Comparison of ENCODE assay signal across 12 cellular contexts in genomic region chr2:36659872-36660312, GRCh38. TPM values are rescaled to one million over a fixed set of nuclear protein-coding genes. Genes with fewer than 3 reads are reported as not detected.
DNase-seq lines count a peak whose midpoint lies in the region; ATAC-seq, FAIRE-seq and TF ChIP-seq lines count a peak whose summit lies in the region.
"Had no signal": no experiment of that assay in that cellular context is flagged by ENCODE, and none has a peak within 500 bp of the region (broad histone marks: within the 10 kb centered on the region; RNA-seq: fewer than 3 reads in every experiment).

No MANE protein-coding gene starts in this region.

- no peaks in the 10 kb centered on the region for H4K20me1 ChIP-seq in HepG2 (ENCODE audit: insufficient read depth, low read length)

- peak overlapping the region; percentile 41 for H3K9ac ChIP-seq in HepG2 (ENCODE audit: insufficient read depth, low read depth, low read length)

- ATAC-seq in GM18508 (IDR thresholded peaks at IDR 0.05; ENCODE audit: insufficient read depth, unreplicated experiment) (peak; percentile 43), HG03558 (IDR thresholded peaks at IDR 0.05; ENCODE audit: extremely low read depth, unreplicated experiment) (peak; percentile 50), HepG2 (peak; percentile 90), HG03139 (IDR thresholded peaks at IDR 0.05; ENCODE audit: unreplicated experiment) (no peak)

- CTCF ChIA-PET in HepG2 (lab: Yijun Ruan, JAX; ENCODE audit: low intra/inter-chr PET ratio, low total read pairs), result no interaction called here

- H3K27ac ChIP-seq in HepG2 (ENCODE audit: extremely low read length, insufficient read depth, low read length), result peak overlapping the region; percentile 70

- H3K9me3 Mint-ChIP-seq in HFFc6, result no peaks in the 10 kb centered on the region
- H3K9me3 Mint-ChIP-seq: CD4-positive, CD25-positive, alpha-beta regulatory T cell; T-helper 2 cell treated with Interferon-gamma antibody and Interleukin-4, amounts not matched to agents 5 μg/mL and 100 μg/mL, for 36 hours had no signal

- H3K27ac Mint-ChIP-seq in HFFc6, result peak overlapping the region; percentile 62
- H3K27ac Mint-ChIP-seq: CD4-positive, CD25-positive, alpha-beta regulatory T cell; T-helper 2 cell treated with Interferon-gamma antibody and Interleukin-4, amounts not matched to agents 5 μg/mL and 100 μg/mL, for 36 hours had no signal

- intact Hi-C loops in HepG2 (cut with micrococcal nuclease; ENCODE audit: unreplicated experiment), result loop anchor here (5.0 kb wide), 3 partner anchors 113 to 203 kb away; no protein-coding TSS in a partner anchor

- no peaks in the 10 kb centered on the region for H3K9me3 ChIP-seq in HepG2 (ENCODE audit: low read length)

- peaks cover 71% of the 10 kb centered on the region for H3K4me1 ChIP-seq in HepG2 (ENCODE audit: insufficient read depth, low read length)

- no peak overlapping the region for H2AFZ ChIP-seq in HepG2 (ENCODE audit: low read length)

- no peaks in the 10 kb centered on the region for H3K27me3 ChIP-seq in HepG2 (ENCODE audit: control insufficient read depth in 1 of 2, insufficient read depth in 2 of 2, low read length in 2 of 2)

- H3K79me2 ChIP-seq in HepG2 (ENCODE audit: insufficient read depth, low read length), result no peaks in the 10 kb centered on the region

- DNase-seq in HFFc6 (no peak), HepG2 (ENCODE audit: low spot score) (peak; percentile 95)
- no peak for DNase-seq in stimulated activated naive CD4-positive, alpha-beta T cell treated with Interleukin-2 at 50 U/mL for 16 hours (lab: John Stamatoyannopoulos, UW)
- no peak for DNase-seq in activated effector memory CD4-positive, alpha-beta T cell treated with anti-CD3 and anti-CD28 coated beads, Interleukin-2, amount 50 U/mL, for 16 hours
- no peak for DNase-seq in effector CD8-positive, alpha-beta T cell (lab: John Stamatoyannopoulos, UW)
- DNase-seq: activated CD8-positive, alpha-beta memory T cell treated with anti-CD3 and anti-CD28 coated beads, Interleukin-2, amount 50 U/mL, for 48 hours; CD4-positive, CD25-positive, alpha-beta regulatory T cell had no signal

- no peak for TF ChIP-seq CTCF in HFFc6 (IDR thresholded peaks at IDR 0.05)
- TF ChIP-seq CTCF in HepG2 (CRISPR knock-in tag; IDR thresholded peaks at IDR 0.05), result no peak

- H3K27me3 Mint-ChIP-seq in HFFc6 (ENCODE audit: insufficient read depth), result peaks cover 3% of the 10 kb centered on the region
- H3K27me3 Mint-ChIP-seq: CD4-positive, CD25-positive, alpha-beta regulatory T cell had no signal

- peak overlapping the region; percentile 18 for H3K4me2 ChIP-seq in HepG2 (ENCODE audit: low read depth, low read length)

- in situ Hi-C loops in HepG2 (cut with HindIII; ENCODE audit: extremely low pct_ligation_motif_present, low pct_unique_long_range_greater_than_20kb), result loop anchor here (5.0 to 10.0 kb wide), 3 partner anchors 63 to 308 kb away; partner anchors contain the start of gene FEZ2

- TF ChIP-seq RAD21 in HepG2 (CRISPR knock-in tag; IDR thresholded peaks at IDR 0.05), result no peak

- H3K36me3 ChIP-seq in HepG2 (replicated peaks in 1 of 2; ENCODE audit: control insufficient read depth in 1 of 2, insufficient read depth in 2 of 2, low read length in 2 of 2), result no peaks in the 10 kb centered on the region

- no peak for TF ChIP-seq POLR2A in HepG2 (IDR thresholded peaks at IDR 0.05; ENCODE audit: insufficient read depth in 1 of 2, low read depth in 2 of 2, low read length in 2 of 2)

- H3K4me3 ChIP-seq in HepG2 (replicated peaks in 1 of 3; ENCODE audit: insufficient read depth in 1 of 3, low read depth in 2 of 3, low read length in 3 of 3), result no peak overlapping the region; a peak in 1 of 6 replicates

- H3K36me3 Mint-ChIP-seq in HFFc6 (ENCODE audit: low read depth), result peaks cover 16% of the 10 kb centered on the region; the same call in 1 of the 2 replicates
- H3K36me3 Mint-ChIP-seq: CD4-positive, CD25-positive, alpha-beta regulatory T cell had no signal

- no peak overlapping the region for H3K4me3 Mint-ChIP-seq in HFFc6
- H3K4me3 Mint-ChIP-seq: CD4-positive, CD25-positive, alpha-beta regulatory T cell; T-helper 2 cell treated with Interferon-gamma antibody and Interleukin-4, amounts not matched to agents 5 μg/mL and 100 μg/mL, for 36 hours had no signal

- TF ChIP-seq EP300 in HepG2 (IDR thresholded peaks at IDR 0.05; ENCODE audit: low read depth in 2 of 2, low read length in 2 of 2) (peak in 1 of 2 experiments; percentile 93; a peak in 3 of 4 replicates), HepG2 (CRISPR knock-in tag; IDR thresholded peaks at IDR 0.05; ENCODE audit: borderline replicate concordance) (peak; percentile 90)

- H3K4me1 Mint-ChIP-seq in HFFc6 (ENCODE audit: low read depth), result peaks cover 64% of the 10 kb centered on the region
- H3K4me1 Mint-ChIP-seq: CD4-positive, CD25-positive, alpha-beta regulatory T cell had no signal

- BruUV-seq in HepG2 (replicated peaks; lab: Mats Ljungman, UMichigan), result no TSS peak

- FAIRE-seq in HepG2 (lab: Jason Lieb, UNC), result no peak

- POLR2A ChIA-PET in HepG2 (lab: Yijun Ruan, JAX), result interaction anchor here (0.7 to 3.4 kb wide), 3 partner anchors 10 to 307 kb away, joined by 3 to 19 read pairs (median 3); partner anchors contain the start of gene FEZ2

TF ChIP-seq in HepG2, 621 proteins besides CTCF, POLR2A, EP300 and RAD21 (continues in another document):
- TF ChIP-seq RBM22 (optimal IDR thresholded peaks at IDR 0.05; ENCODE audit: low read length), result no peak
- no peak for TF ChIP-seq SMAD1 (CRISPR knock-in tag; IDR thresholded peaks at IDR 0.05; ENCODE audit: borderline replicate concordance, low read depth)
- TF ChIP-seq ZNF224 (CRISPR knock-in tag; IDR thresholded peaks at IDR 0.05), result no peak
- TF ChIP-seq TFE3 (CRISPR knock-in tag; IDR thresholded peaks at IDR 0.05), result peak; percentile 64; the same call in 1 of the 2 replicates
- peak; percentile 92 for TF ChIP-seq HNF4A (CRISPR knock-in tag; IDR thresholded peaks at IDR 0.05)
- no peak for TF ChIP-seq YY1 (IDR thresholded peaks at IDR 0.05; ENCODE audit: insufficient read depth, insufficient replicate concordance, low read depth, low read length)
- no peak for TF ChIP-seq ELF1 (CRISPR knock-in tag; IDR thresholded peaks at IDR 0.05)
- no peak for TF ChIP-seq ZFYVE20 (CRISPR knock-in tag; IDR thresholded peaks at IDR 0.05; ENCODE audit: borderline replicate concordance, low read depth)
- TF ChIP-seq ZNF761 (CRISPR knock-in tag; conservative IDR thresholded peaks at IDR 0.05), result no peak
- peak; percentile 53; the same call in 1 of the 2 replicates for TF ChIP-seq MAX (IDR thresholded peaks at IDR 0.05)
- no peak for TF ChIP-seq GMEB2 (CRISPR knock-in tag; IDR thresholded peaks at IDR 0.05; ENCODE audit: low read depth)

RNA-seq across cellular contexts. Expression of gene VIT, which starts 36.6 kb away (rescaled TPM):
- 10 to 100 TPM in 3 of 6 experiments, 1 to 10 TPM in 3; 3.7 to 11.6 (median 9.7) TPM for total RNA-seq in HFFc6 (2021; fragmentation: NEBNext Ultra II Directional; extraction: Animal tissue kit (Norgen Biotek cat#: 25700))
- not detected in 2 replicates for total RNA-seq in HepG2 (2016; rRNA removed; fragmentation: Illumina TruSeq; extraction: Trizol)
- total RNA-seq in HepG2 (2016; cell fraction: cytosol; rRNA removed; fragmentation: Illumina TruSeq; extraction: Trizol; ENCODE audit: low read depth), result not detected in 2 replicates
- not detected in 2 replicates for total RNA-seq in HepG2 (2016; cell fraction: insoluble cytoplasmic fraction; rRNA removed; fragmentation: Illumina TruSeq; extraction: Trizol)
- total RNA-seq in HepG2 (2016; cell fraction: membrane; rRNA removed; fragmentation: Illumina TruSeq; extraction: Trizol), result not detected in 2 replicates
- not detected in 2 replicates for total RNA-seq in HepG2 (2016; cell fraction: nucleus; rRNA removed; fragmentation: Illumina TruSeq; extraction: Trizol)
- polyA plus RNA-seq in HepG2 (2011; rRNA removed), result not detected in 2 replicates
- polyA plus RNA-seq in HepG2 (2011; cell fraction: cytosol; rRNA removed), result not detected in 2 replicates
- not detected in 2 replicates for polyA plus RNA-seq in HepG2 (2011; cell fraction: nucleus; rRNA removed)
- not detected in 2 replicates for polyA plus RNA-seq in HepG2 (2012)
- not detected in 2 replicates for polyA plus RNA-seq in HepG2 (2016; cell fraction: cytosol; fragmentation: Illumina TruSeq; extraction: Trizol; ENCODE audit: low read depth)
- not detected in 2 replicates for polyA plus RNA-seq in HepG2 (2016; cell fraction: insoluble cytoplasmic fraction; fragmentation: Illumina TruSeq; extraction: Trizol; ENCODE audit: low read depth)
- not detected in 2 replicates for polyA plus RNA-seq in HepG2 (2016; cell fraction: membrane; fragmentation: Illumina TruSeq; extraction: Trizol; ENCODE audit: low read depth)
- polyA plus RNA-seq in HepG2 (2016; cell fraction: nucleus; fragmentation: Illumina TruSeq; extraction: Trizol; ENCODE audit: insufficient read depth, low read depth), result not detected in 2 replicates
- polyA minus RNA-seq in HepG2 (2011; rRNA and poly(A)+ RNA removed; ENCODE audit: low replicate concordance), result 0.33 TPM in 1 of 2 replicates, not detected in the other
- not detected in 2 replicates for polyA minus RNA-seq in HepG2 (2011; cell fraction: cytosol; rRNA and poly(A)+ RNA removed)
- polyA minus RNA-seq in HepG2 (2011; cell fraction: nucleus; rRNA and poly(A)+ RNA removed), result not detected in 2 replicates
- total RNA-seq: CD4-positive, CD25-positive, alpha-beta regulatory T cell; mononuclear cell had no signal
- polyA plus RNA-seq: CD4-positive, CD25-positive, alpha-beta regulatory T cell had no signal

Comparison
In these comparisons a context has a peak if more than half of its experiments do, and no peak if none do; other contexts are left out.
1. RNA of gene VIT, which starts 36.6 kb away (total RNA-seq): 3.7 to 11.6 TPM in HFFc6; not detected in HepG2; every median in the first group is over 4 times any median in the second.